Comparison of ENCODE assay signal across 8 cellular contexts in genomic region chr15:45458746-45459403, GRCh38.
DNase-seq lines count a peak whose midpoint lies in the region; ATAC-seq and TF ChIP-seq lines count a peak whose summit lies in the region.

No MANE protein-coding gene starts in this region.

- peak overlapping the region; percentile 80 for H3K4me2 ChIP-seq in SU-DHL-6 (ENCODE audit: low read depth, low read length, poor library complexity, severe bottlenecking)

- no peaks in the 10 kb centered on the region for H3K27me3 ChIP-seq in SU-DHL-6 (ENCODE audit: low read length)
- no peaks in the 10 kb centered on the region for H3K27me3 ChIP-seq in right atrium auricular region
- H3K27me3 ChIP-seq in aorta (ENCODE audit: control insufficient read depth in 1 of 2, insufficient read depth in 2 of 2, low read length in 1 of 2), result no peaks in the 10 kb centered on the region

- H3K9ac ChIP-seq in SU-DHL-6 (ENCODE audit: low read length), result no peak overlapping the region

- H3K4me1 ChIP-seq in right atrium auricular region, result peaks cover 0 to 14% of the 10 kb centered on the region in 2 donors
- H3K4me1 ChIP-seq in aorta (ENCODE audit: control insufficient read depth in 1 of 2, insufficient read depth in 2 of 2, low read length in 2 of 2), result no peaks in the 10 kb centered on the region

- peak overlapping the region; percentile 39 for H3K4me3 ChIP-seq in SU-DHL-6 (ENCODE audit: insufficient read depth, low read length, poor library complexity, severe bottlenecking)
- peak overlapping the region; percentile 32 to 48 for H3K4me3 ChIP-seq in right atrium auricular region
- peak overlapping the region; percentile 46 for H3K4me3 ChIP-seq in retinal pigment epithelial cell (ENCODE audit: low read length)
- H3K4me3 ChIP-seq in aorta (ENCODE audit: low read length in 2 of 2), result peak overlapping the region; percentile 55 to 79

- H3K9me3 ChIP-seq in SU-DHL-6 (ENCODE audit: insufficient read depth, low read length), result no peaks in the 10 kb centered on the region
- H3K9me3 ChIP-seq in right atrium auricular region, result no peaks in the 10 kb centered on the region
- no peaks in the 10 kb centered on the region for H3K9me3 ChIP-seq in aorta (ENCODE audit: control insufficient read depth, low read length)

- TF ChIP-seq CTCF in LNCAP (IDR thresholded peaks at IDR 0.05) (peak; percentile 87), SU-DHL-6 (IDR thresholded peaks at IDR 0.05; ENCODE audit: insufficient read depth, low read length, poor library complexity, severe bottlenecking) (peak; percentile 59), right atrium auricular region (IDR thresholded peaks at IDR 0.05) (peak; percentile 83 to 93), retinal pigment epithelial cell (conservative IDR thresholded peaks at IDR 0.05; ENCODE audit: low read depth, low read length) (peak; percentile 90)

- H2AFZ ChIP-seq in SU-DHL-6 (ENCODE audit: low read depth, low read length, severe bottlenecking), result peak overlapping the region; percentile 65

- H3K27ac ChIP-seq in SU-DHL-6 (ENCODE audit: low read depth, low read length) (peak overlapping the region; percentile 40; the same call in 1 of the 2 replicates), right atrium auricular region (no peak overlapping the region), aorta (ENCODE audit: low read depth in 1 of 2, low read length in 2 of 2) (no peak overlapping the region)

- H3K36me3 Mint-ChIP-seq in activated naive CD8-positive, alpha-beta T cell treated with anti-CD3 and anti-CD28 coated beads, Interleukin-2, amount 50 U/mL, for 24 hours (ENCODE audit: low read depth), result no peaks in the 10 kb centered on the region

- intact Hi-C loops in aorta (cut with DNase I), result loop anchor here (5.0 kb wide), 3 partner anchors 152 to 292 kb away; no protein-coding TSS in a partner anchor

- H3K27ac Mint-ChIP-seq in activated naive CD8-positive, alpha-beta T cell treated with anti-CD3 and anti-CD28 coated beads, Interleukin-2, amount 50 U/mL, for 24 hours, result no peak overlapping the region

- WGBS in aorta, 2 donors, result 1 to 2% methylated on average over 12 of the region's 12 CpGs

- DNase-seq in DMS53 (lab: John Stamatoyannopoulos, UW), result peak; percentile 62
- peak; percentile 87 for DNase-seq in activated naive CD8-positive, alpha-beta T cell treated with anti-CD3 and anti-CD28 coated beads, Interleukin-2, amount 50 U/mL, for 24 hours
- DNase-seq in right atrium auricular region (ENCODE audit: low spot score), result peak; percentile 83
- no peak for DNase-seq in retinal pigment epithelial cell (ENCODE audit: low read depth)
- DNase-seq in aorta, result peak; percentile 64 to 87

- ATAC-seq in activated naive CD8-positive, alpha-beta T cell treated with anti-CD3 and anti-CD28 coated beads, Interleukin-2, amount 50 U/mL, for 24 hours, result no peak
- ATAC-seq in aorta (ENCODE audit: low FRiP score) (peak; percentile 91), GM21447 (IDR thresholded peaks at IDR 0.05; ENCODE audit: unreplicated experiment) (no peak)

- peaks cover 50% of the 10 kb centered on the region for H3K4me1 Mint-ChIP-seq in activated naive CD8-positive, alpha-beta T cell treated with anti-CD3 and anti-CD28 coated beads, Interleukin-2, amount 50 U/mL, for 24 hours

- peak overlapping the region; percentile 75 for H3K4me3 Mint-ChIP-seq in activated naive CD8-positive, alpha-beta T cell treated with anti-CD3 and anti-CD28 coated beads, Interleukin-2, amount 50 U/mL, for 24 hours

- H3F3A ChIP-seq in SU-DHL-6 (ENCODE audit: insufficient read depth), result peaks cover 10% of the 10 kb centered on the region; the same call in 1 of the 2 replicates

- no peaks in the 10 kb centered on the region for H3K27me3 Mint-ChIP-seq in activated naive CD8-positive, alpha-beta T cell treated with anti-CD3 and anti-CD28 coated beads, Interleukin-2, amount 50 U/mL, for 24 hours

- no peaks in the 10 kb centered on the region for H4K20me1 ChIP-seq in SU-DHL-6 (ENCODE audit: low read depth, low read length)

- no peaks in the 10 kb centered on the region for H3K36me3 ChIP-seq in SU-DHL-6 (ENCODE audit: low read length)
- no peaks in the 10 kb centered on the region for H3K36me3 ChIP-seq in right atrium auricular region
- H3K36me3 ChIP-seq in aorta (ENCODE audit: control insufficient read depth in 1 of 2, insufficient read depth in 2 of 2, low read length in 1 of 2), result no peaks in the 10 kb centered on the region

- no peaks in the 10 kb centered on the region for H3K9me2 ChIP-seq in SU-DHL-6 (replicated peaks; ENCODE audit: insufficient read depth, low read length)

- no peaks in the 10 kb centered on the region for H3K79me2 ChIP-seq in SU-DHL-6 (ENCODE audit: insufficient read depth, low read length)

- no peaks in the 10 kb centered on the region for H3K9me3 Mint-ChIP-seq in activated naive CD8-positive, alpha-beta T cell treated with anti-CD3 and anti-CD28 coated beads, Interleukin-2, amount 50 U/mL, for 24 hours
